Comparison of ENCODE assay signal across 18 cellular contexts in genomic region chr21:42829417-42829816, GRCh38. TPM values are rescaled to one million over a fixed set of nuclear protein-coding genes. Genes with fewer than 3 reads are reported as not detected.
DNase-seq lines count a peak whose midpoint lies in the region; ATAC-seq and TF ChIP-seq lines count a peak whose summit lies in the region.
"Had no signal": no experiment of that assay in that cellular context is flagged by ENCODE, and none has a peak within 500 bp of the region (broad histone marks: within the 10 kb centered on the region; RNA-seq: fewer than 3 reads in every experiment).

No MANE protein-coding gene starts in this region.

- TF ChIP-seq CTCF in colonic mucosa (IDR thresholded peaks at IDR 0.05) (no peak), osteocyte (IDR thresholded peaks at IDR 0.05) (no peak)

- no peak overlapping the region for H3K9ac ChIP-seq in colonic mucosa (ENCODE audit: low read depth in 2 of 2, low read length in 2 of 2)

- H3K27ac ChIP-seq in colonic mucosa, result no peak overlapping the region
- H3K27ac ChIP-seq: SJCRH30 had no signal

- H3K36me3 Mint-ChIP-seq in activated T-cell treated with anti-CD3 and anti-CD28 coated beads, Interleukin-2, amount 50 U/mL, for 24 hours (ENCODE audit: low read depth), result peaks cover 4% of the 10 kb centered on the region
- H3K36me3 Mint-ChIP-seq in activated T-cell treated with anti-CD3 and anti-CD28 coated beads, Interleukin-2, amount 50 U/mL, for 72 hours (ENCODE audit: insufficient read depth in 2 of 2), result peaks cover 0 to 2% of the 10 kb centered on the region in 2 donors
- no peaks in the 10 kb centered on the region for H3K36me3 Mint-ChIP-seq in osteocyte (ENCODE audit: unreplicated experiment)
- H3K36me3 Mint-ChIP-seq: CD4-positive, CD25-positive, alpha-beta regulatory T cell had no signal

- no peak for DNase-seq in activated T-cell treated with anti-CD3 and anti-CD28 coated beads, Interleukin-2, amount 50 U/mL, for 24 hours
- no peak for DNase-seq in activated T-cell treated with anti-CD3 and anti-CD28 coated beads, Interleukin-2, amount 50 U/mL, for 72 hours
- DNase-seq in colonic mucosa (peak; percentile 6), osteocyte (ENCODE audit: extremely low spot score, unreplicated experiment) (peak; percentile 54), 8988T (no peak), kidney tubule cell (ENCODE audit: low spot score) (no peak)
- DNase-seq: CD4-positive, CD25-positive, alpha-beta regulatory T cell; EL; Kasumi-1; NCI-H1694; NCI-H2081; NCI-H2171; NCI-H345; NCI-H524; NCI-H774; NK-92 treated with Interleukin-12 subunit alpha and Interleukin-12 subunit beta, amount 100 ng/mL, for 24 hours; SJCRH30 had no signal

- no peak for ATAC-seq in activated T-cell treated with anti-CD3 and anti-CD28 coated beads, Interleukin-2, amount 50 U/mL, for 72 hours (replicated peaks in 1 of 2)
- no peak for ATAC-seq in esophagus mucosa

- no peak overlapping the region for H3K4me3 ChIP-seq in colonic mucosa
- H3K4me3 ChIP-seq: SJCRH30 had no signal

- peaks cover 34% of the 10 kb centered on the region for H3K4me1 Mint-ChIP-seq in activated T-cell treated with anti-CD3 and anti-CD28 coated beads, Interleukin-2, amount 50 U/mL, for 24 hours (ENCODE audit: low read depth)
- H3K4me1 Mint-ChIP-seq in activated T-cell treated with anti-CD3 and anti-CD28 coated beads, Interleukin-2, amount 50 U/mL, for 72 hours (ENCODE audit: low read depth), result peaks cover 37% of the 10 kb centered on the region
- no peaks in the 10 kb centered on the region for H3K4me1 Mint-ChIP-seq in osteocyte (ENCODE audit: unreplicated experiment)

- no peaks in the 10 kb centered on the region for H3K9me3 ChIP-seq in colonic mucosa
- H3K9me3 ChIP-seq: SJCRH30 had no signal

- H3K27me3 ChIP-seq in colonic mucosa, result no peaks in the 10 kb centered on the region
- H3K27me3 ChIP-seq: SJCRH30 had no signal

- peak overlapping the region; percentile 16 for H3K27ac Mint-ChIP-seq in activated T-cell treated with anti-CD3 and anti-CD28 coated beads, Interleukin-2, amount 50 U/mL, for 24 hours
- H3K27ac Mint-ChIP-seq in activated T-cell treated with anti-CD3 and anti-CD28 coated beads, Interleukin-2, amount 50 U/mL, for 72 hours, result no peak overlapping the region
- H3K27ac Mint-ChIP-seq in osteocyte (ENCODE audit: unreplicated experiment), result no peak overlapping the region
- H3K27ac Mint-ChIP-seq: CD4-positive, CD25-positive, alpha-beta regulatory T cell had no signal

- no peak overlapping the region for H3K4me3 Mint-ChIP-seq in activated T-cell treated with anti-CD3 and anti-CD28 coated beads, Interleukin-2, amount 50 U/mL, for 24 hours
- H3K4me3 Mint-ChIP-seq in activated T-cell treated with anti-CD3 and anti-CD28 coated beads, Interleukin-2, amount 50 U/mL, for 72 hours, result no peak overlapping the region
- no peak overlapping the region for H3K4me3 Mint-ChIP-seq in osteocyte (ENCODE audit: unreplicated experiment)
- H3K4me3 Mint-ChIP-seq: CD4-positive, CD25-positive, alpha-beta regulatory T cell had no signal

- no peaks in the 10 kb centered on the region for H3K4me1 ChIP-seq in colonic mucosa
- H3K4me1 ChIP-seq: SJCRH30 had no signal

- H3K36me3 ChIP-seq in colonic mucosa, result no peaks in the 10 kb centered on the region
- H3K36me3 ChIP-seq: SJCRH30 had no signal

- no peaks in the 10 kb centered on the region for H3K9me3 Mint-ChIP-seq in activated T-cell treated with anti-CD3 and anti-CD28 coated beads, Interleukin-2, amount 50 U/mL, for 24 hours
- no peaks in the 10 kb centered on the region for H3K9me3 Mint-ChIP-seq in activated T-cell treated with anti-CD3 and anti-CD28 coated beads, Interleukin-2, amount 50 U/mL, for 72 hours
- peaks cover 20% of the 10 kb centered on the region for H3K9me3 Mint-ChIP-seq in osteocyte (ENCODE audit: unreplicated experiment)

- peaks cover 27% of the 10 kb centered on the region for H3K27me3 Mint-ChIP-seq in activated T-cell treated with anti-CD3 and anti-CD28 coated beads, Interleukin-2, amount 50 U/mL, for 24 hours
- peaks cover 33% of the 10 kb centered on the region for H3K27me3 Mint-ChIP-seq in activated T-cell treated with anti-CD3 and anti-CD28 coated beads, Interleukin-2, amount 50 U/mL, for 72 hours (ENCODE audit: low read depth)
- peaks cover 54% of the 10 kb centered on the region for H3K27me3 Mint-ChIP-seq in osteocyte (ENCODE audit: unreplicated experiment)

- intact Hi-C loops in colonic mucosa (cut with DNase I), result no loop called here

RNA-seq across cellular contexts. Expression of gene WDR4, which starts 49.9 kb away (rescaled TPM):
- 10 to 100 TPM; 17.1 to 18.9 TPM for total RNA-seq in activated T-cell treated with anti-CD3 and anti-CD28 coated beads, Interleukin-2, amount 50 U/mL, for 72 hours
- total RNA-seq in colonic mucosa (10 to 100 TPM in 1 of 2 donors, 1 to 10 TPM in 1; 8.1 to 43.7 TPM), osteocyte (15.0 and 15.7 TPM in 2 replicates), esophagus mucosa (19.8 TPM)

Comparison
In these comparisons a context has a peak if more than half of its experiments do, and no peak if none do; other contexts are left out.
1. DNase-seq: peak in colonic mucosa (single experiment) and osteocyte (single experiment); none in activated T-cell treated with anti-CD3 and anti-CD28 coated beads, Interleukin-2, amount 50 U/mL, for 24 hours (single experiment), activated T-cell treated with anti-CD3 and anti-CD28 coated beads, Interleukin-2, amount 50 U/mL, for 72 hours (0 of 2), 8988T (single experiment) and kidney tubule cell (single experiment).